In the genomic region with DNA sequence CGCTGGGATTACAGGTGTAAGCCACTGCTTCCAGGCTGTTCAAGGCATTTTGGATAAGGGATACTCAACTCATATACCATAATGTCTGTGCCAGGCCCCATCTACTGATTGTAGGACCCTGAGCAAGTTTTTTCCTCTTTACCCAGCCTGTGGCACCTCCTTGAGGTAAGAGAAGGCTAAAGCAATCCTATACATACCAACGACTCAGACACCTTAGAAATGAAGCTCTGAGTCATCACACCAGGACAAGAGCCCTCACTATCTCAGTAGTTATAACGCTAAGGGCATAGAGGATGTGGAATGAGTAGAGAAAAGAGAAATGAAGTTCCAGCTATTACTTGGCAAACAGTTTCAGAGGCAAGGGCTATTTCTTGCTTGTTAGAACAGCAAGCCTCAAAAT, we compare ENCODE assay signal across 9 cellular contexts. TPM values are rescaled to one million over a fixed set of nuclear protein-coding genes. Genes with fewer than 3 reads are reported as not detected.
DNase-seq lines count a peak whose midpoint lies in the region; ATAC-seq and TF ChIP-seq lines count a peak whose summit lies in the region.
"Had no signal": no experiment of that assay in that cellular context is flagged by ENCODE, and none has a peak within 500 bp of the region (broad histone marks: within the 10 kb centered on the region; RNA-seq: fewer than 3 reads in every experiment).

No MANE protein-coding gene starts in this region.

- no peaks in the 10 kb centered on the region for H4K20me1 ChIP-seq in OCI-LY7 (ENCODE audit: insufficient read depth, low read length)

- intact Hi-C loops in OCI-LY7 (cut with micrococcal nuclease; ENCODE audit: unreplicated experiment), result no loop called here

- no peaks in the 10 kb centered on the region for H3K27me3 ChIP-seq in endodermal cell (ENCODE audit: control insufficient read depth, insufficient read depth, low read length, poor library complexity, severe bottlenecking)

- H3K4me1 ChIP-seq in OCI-LY7 (ENCODE audit: insufficient read depth, low read length, poor library complexity, severe bottlenecking) (no peaks in the 10 kb centered on the region), endodermal cell (ENCODE audit: control insufficient read depth, insufficient read depth, low read length) (peaks cover 7% of the 10 kb centered on the region)

- no peak overlapping the region for H3K27ac Mint-ChIP-seq in endodermal cell
- H3K27ac Mint-ChIP-seq: activated naive CD8-positive, alpha-beta T cell had no signal

- H3K27ac ChIP-seq in OCI-LY7 (ENCODE audit: low read depth, low read length, poor library complexity, severe bottlenecking) (no peak overlapping the region), endodermal cell (ENCODE audit: low read depth, low read length) (no peak overlapping the region)

- peaks cover 17% of the 10 kb centered on the region for H3K4me1 Mint-ChIP-seq in endodermal cell

- TF ChIP-seq CTCF in GM10248 (IDR thresholded peaks at IDR 0.05; ENCODE audit: control extremely low read depth, extremely low read depth, low read depth, missing control alignments) (no peak), OCI-LY7 (conservative IDR thresholded peaks at IDR 0.05; ENCODE audit: low read length) (peak; percentile 58), endodermal cell (conservative IDR thresholded peaks at IDR 0.05) (peak; percentile 74)

- no peaks in the 10 kb centered on the region for H3K79me2 ChIP-seq in OCI-LY7 (ENCODE audit: insufficient read depth, low read depth, low read length)

- H3K27me3 Mint-ChIP-seq in endodermal cell (ENCODE audit: insufficient read depth), result no peaks in the 10 kb centered on the region
- H3K27me3 Mint-ChIP-seq: activated naive CD8-positive, alpha-beta T cell had no signal

- peaks cover 3% of the 10 kb centered on the region for H3K36me3 Mint-ChIP-seq in endodermal cell (ENCODE audit: low read depth)
- H3K36me3 Mint-ChIP-seq: activated naive CD8-positive, alpha-beta T cell had no signal

- H3K9me3 Mint-ChIP-seq in endodermal cell, result no peaks in the 10 kb centered on the region

- no peak overlapping the region for H3K9ac ChIP-seq in endodermal cell (ENCODE audit: extremely low read depth, low read length, poor library complexity, severe bottlenecking)

- no TSS peak for BruUV-seq in OCI-LY7 (replicated peaks; lab: Mats Ljungman, UMichigan)

- H3K36me3 ChIP-seq in OCI-LY7 (ENCODE audit: insufficient read depth, low read length), result no peaks in the 10 kb centered on the region
- H3K36me3 ChIP-seq in endodermal cell (ENCODE audit: control insufficient read depth, insufficient read depth, low read length), result no peaks in the 10 kb centered on the region

- no peak for ATAC-seq in GM21381 (IDR thresholded peaks at IDR 0.05; ENCODE audit: unreplicated experiment)
- no peak for ATAC-seq in GM19463 (IDR thresholded peaks at IDR 0.05; ENCODE audit: unreplicated experiment)

- peak; percentile 64 for DNase-seq in A172 (ENCODE audit: low spot score)
- peak; percentile 37 for DNase-seq in GM10248 (ENCODE audit: extremely low spot score)
- peak; percentile 25 for DNase-seq in OCI-LY7 (ENCODE audit: low spot score)
- peak; percentile 64 for DNase-seq in endodermal cell
- DNase-seq in GF-D8 (lab: John Stamatoyannopoulos, UW), result no peak
- no peak for DNase-seq in cerebellum (ENCODE audit: low spot score)

- no peak overlapping the region for H3K4me2 ChIP-seq in OCI-LY7 (ENCODE audit: low read length)

- WGBS in endodermal cell (ENCODE audit: insufficient coverage in 1 of 2, insufficient read length in 1 of 2), 2 experiments, result 66 to 92% methylated on average over 1 to 3 of the region's 3 CpGs

- POLR2A ChIA-PET in GM10248 (lab: Yijun Ruan, JAX), result no interaction called here
- POLR2A ChIA-PET in OCI-LY7 (lab: Charles Lee), result interaction anchor here (1.3 kb wide), 1 partner anchor 16 kb away, joined by 3 read pairs; no protein-coding TSS in a partner anchor

- H3K4me3 ChIP-seq in OCI-LY7 (ENCODE audit: low read depth, low read length, poor library complexity, severe bottlenecking) (no peak overlapping the region), endodermal cell (ENCODE audit: low read length) (no peak overlapping the region)

- H3K4me3 Mint-ChIP-seq in endodermal cell, result no peak overlapping the region
- H3K4me3 Mint-ChIP-seq: activated naive CD8-positive, alpha-beta T cell had no signal

- H2AFZ ChIP-seq in OCI-LY7 (ENCODE audit: low read length), result no peak overlapping the region

- H3K9me3 ChIP-seq in OCI-LY7 (ENCODE audit: low read length) (no peaks in the 10 kb centered on the region), endodermal cell (ENCODE audit: control insufficient read depth, low read length) (no peaks in the 10 kb centered on the region)

- no peaks in the 10 kb centered on the region for H3K9me2 ChIP-seq in OCI-LY7 (ENCODE audit: insufficient read depth, low read length)

- CTCF ChIA-PET in GM10248 (lab: Yijun Ruan, JAX), result interaction anchor here (0.6 to 2.5 kb wide), 4 partner anchors 45 to 512 kb away, joined by 3 to 7 read pairs (median 4); partner anchors contain the start of gene DSN1
- CTCF ChIA-PET in OCI-LY7 (lab: Charles Lee; ENCODE audit: unreplicated experiment), result no interaction called here

RNA-seq across cellular contexts. Expression of gene NDRG3, which starts 16.9 kb away (rescaled TPM):
- 49.7 and 54.6 TPM in 2 replicates for total RNA-seq in A172 (2014; rRNA removed; shearing (Covaris generic))
- total RNA-seq in OCI-LY7 (2014; rRNA removed; shearing (Covaris generic)), result 10.1 and 14.4 TPM in 2 replicates
- 22.1 and 25.0 TPM in 2 replicates for total RNA-seq in OCI-LY7 (2022)
- 10 to 100 TPM; 24.6 to 26.1 TPM for total RNA-seq in endodermal cell
- polyA plus RNA-seq in endodermal cell (2013, experiment 1 of 2), result 32.2 TPM
- polyA plus RNA-seq in endodermal cell (2013, experiment 2 of 2), result 31.4 TPM
- 44.5 TPM for total RNA-seq in cerebellum

RNA-seq across cellular contexts. Expression of gene DSN1, which starts 44.6 kb away (rescaled TPM):
- 59.7 and 66.7 TPM in 2 replicates for total RNA-seq in A172 (2014; rRNA removed; shearing (Covaris generic))
- 37.6 and 38.3 TPM in 2 replicates for total RNA-seq in OCI-LY7 (2014; rRNA removed; shearing (Covaris generic))
- total RNA-seq in OCI-LY7 (2022), result 33.0 and 36.8 TPM in 2 replicates
- 10 to 100 TPM; 21.4 to 32.4 TPM for total RNA-seq in endodermal cell
- polyA plus RNA-seq in endodermal cell (2013, experiment 1 of 2), result 26.4 TPM
- 23.9 TPM for polyA plus RNA-seq in endodermal cell (2013, experiment 2 of 2)
- total RNA-seq in cerebellum, result 10.2 TPM

Comparison
In these comparisons a context has a peak if more than half of its experiments do, and no peak if none do; other contexts are left out.
1. DNase-seq: peak in A172 (single experiment), GM10248 (single experiment), OCI-LY7 (single experiment) and endodermal cell (single experiment); none in GF-D8 (single experiment) and cerebellum (single experiment).